12 cellular contexts compared by ENCODE assay signal in the genomic region with DNA sequence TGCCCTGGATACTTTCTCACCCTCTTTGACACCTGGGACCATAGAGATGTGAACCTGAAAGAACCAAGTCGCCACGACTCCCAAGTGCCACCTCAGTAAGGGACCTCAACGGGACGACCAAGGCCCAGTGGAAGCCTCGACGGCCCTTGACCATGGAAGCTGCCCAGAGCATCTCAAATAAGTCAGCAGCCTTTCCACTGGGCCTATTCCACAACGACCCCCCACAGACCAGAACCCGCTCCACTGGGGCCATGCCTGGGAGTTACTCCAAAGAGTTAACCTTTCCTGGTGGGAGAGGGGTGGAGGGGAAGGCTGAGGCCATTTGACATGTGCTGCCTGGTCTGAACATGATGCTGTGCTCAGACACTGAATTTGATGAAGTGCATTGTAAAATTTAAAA.
DNase-seq lines count a peak whose midpoint lies in the region; ATAC-seq and TF ChIP-seq lines count a peak whose summit lies in the region.
"Had no signal": no experiment of that assay in that cellular context is flagged by ENCODE, and none has a peak within 500 bp of the region (broad histone marks: within the 10 kb centered on the region; RNA-seq: fewer than 3 reads in every experiment).

No MANE protein-coding gene starts in this region.

- no peaks in the 10 kb centered on the region for H3K9me2 ChIP-seq in hepatocyte (replicated peaks; ENCODE audit: insufficient read depth)
- H3K9me2 ChIP-seq in PC-9 (ENCODE audit: insufficient read depth): no peaks in the 10 kb centered on the region

- TF ChIP-seq CTCF in breast epithelium (IDR thresholded peaks at IDR 0.05) (no peak), MCF 10A (IDR thresholded peaks at IDR 0.05; ENCODE audit: unreplicated experiment) (no peak), hepatocyte (IDR thresholded peaks at IDR 0.05; ENCODE audit: poor library complexity) (no peak), type B pancreatic cell (conservative IDR thresholded peaks at IDR 0.05) (no peak), gastroesophageal sphincter (IDR thresholded peaks at IDR 0.05) (no peak), PC-9 (conservative IDR thresholded peaks at IDR 0.05) (no peak)

- H3K36me3 Mint-ChIP-seq in MCF 10A (ENCODE audit: insufficient read depth, unreplicated experiment) (peaks cover 8% of the 10 kb centered on the region), T-helper 17 cell (ENCODE audit: low read depth) (peaks cover 2% of the 10 kb centered on the region), type B pancreatic cell (no peaks in the 10 kb centered on the region)

- H3K4me3 Mint-ChIP-seq in MCF 10A (ENCODE audit: unreplicated experiment): no peak overlapping the region
- H3K4me3 Mint-ChIP-seq in T-helper 17 cell: peak overlapping the region; percentile 94
- H3K4me3 Mint-ChIP-seq in type B pancreatic cell: peak overlapping the region; percentile 10

- H3K4me1 Mint-ChIP-seq in MCF 10A (ENCODE audit: insufficient read depth, unreplicated experiment) (peaks cover 15% of the 10 kb centered on the region), T-helper 17 cell (peaks cover 18% of the 10 kb centered on the region), type B pancreatic cell (ENCODE audit: unreplicated experiment) (peaks cover 52% of the 10 kb centered on the region)

- H3K4me1 ChIP-seq in breast epithelium (no peaks in the 10 kb centered on the region), hepatocyte (ENCODE audit: insufficient read depth) (peaks cover 21% of the 10 kb centered on the region), gastroesophageal sphincter (peaks cover 0 to 30% (median 10%) of the 10 kb centered on the region in 3 donors), PC-9 (replicated peaks; ENCODE audit: insufficient read depth) (no peaks in the 10 kb centered on the region)

- H3K27me3 Mint-ChIP-seq in MCF 10A (ENCODE audit: insufficient read depth, unreplicated experiment) (no peaks in the 10 kb centered on the region), T-helper 17 cell (no peaks in the 10 kb centered on the region), type B pancreatic cell (no peaks in the 10 kb centered on the region)

- H3K36me3 ChIP-seq in breast epithelium (no peaks in the 10 kb centered on the region), hepatocyte (replicated peaks; ENCODE audit: insufficient read depth, low read depth) (no peaks in the 10 kb centered on the region), gastroesophageal sphincter (no peaks in the 10 kb centered on the region), PC-9 (ENCODE audit: low read depth) (no peaks in the 10 kb centered on the region)

- H4K20me1 ChIP-seq in hepatocyte (ENCODE audit: insufficient read depth, poor library complexity, severe bottlenecking) (no peaks in the 10 kb centered on the region), PC-9 (ENCODE audit: insufficient read depth) (no peaks in the 10 kb centered on the region)

- ATAC-seq in T-helper 17 cell (no peak), gastroesophageal sphincter (no peak)

- intact Hi-C loops in breast epithelium (cut with DNase I; ENCODE audit: low total_unique reads) (no loop called here), MCF 10A (cut with micrococcal nuclease) (no loop called here), PC-9 (cut with micrococcal nuclease; ENCODE audit: unreplicated experiment) (no loop called here)

- H3K27ac ChIP-seq in breast epithelium (peak overlapping the region; percentile 29 to 78), hepatocyte (peak overlapping the region; percentile 67), gastroesophageal sphincter (peak overlapping the region in 2 of 4 donors; percentile 79 to 81), PC-9 (no peak overlapping the region)
- H3K27ac ChIP-seq: epithelial cell of prostate had no signal

- no peak overlapping the region for H2AFZ ChIP-seq in hepatocyte
- no peak overlapping the region for H2AFZ ChIP-seq in PC-9

- H3F3A ChIP-seq in PC-9 (ENCODE audit: insufficient read depth, low read depth): no peaks in the 10 kb centered on the region

- no peaks in the 10 kb centered on the region for H3K79me2 ChIP-seq in hepatocyte
- H3K79me2 ChIP-seq in PC-9 (ENCODE audit: low read depth): no peaks in the 10 kb centered on the region

- 86% methylated on average over 8 of the region's 8 CpGs for WGBS in hepatocyte (ENCODE audit: low lambda C conversion rate, missing lambda C conversion rate)
- WGBS in gastroesophageal sphincter (ENCODE audit: low coverage in 1 of 2), 2 donors: 86% methylated on average over 5 of the region's 8 CpGs; no CpG with 5 or more reads in 1 of the 2 donors

- H3K4me3 ChIP-seq in breast epithelium (no peak overlapping the region), hepatocyte (no peak overlapping the region), gastroesophageal sphincter (peak overlapping the region in 1 of 2 donors; percentile 19), PC-9 (no peak overlapping the region)

- DNase-seq in breast epithelium (ENCODE audit: low spot score in 2 of 2): no peak
- DNase-seq in MCF 10A (ENCODE audit: unreplicated experiment): no peak
- DNase-seq in T-helper 17 cell: no peak
- DNase-seq in hepatocyte (ENCODE audit: low spot score): no peak
- DNase-seq in type B pancreatic cell (ENCODE audit: extremely low spot score, unreplicated experiment): no peak
- no peak for DNase-seq in NCI-H2029 (lab: John Stamatoyannopoulos, UW)
- DNase-seq in PC-9: no peak
- DNase-seq: NCI-H1048, small intestine, SW 1271 had no signal

- no peak for TF ChIP-seq EP300 in gastroesophageal sphincter (IDR thresholded peaks at IDR 0.05)

- BruUV-seq in MCF 10A (replicated peaks; lab: Mats Ljungman, UMichigan): no TSS peak
- BruUV-seq in PC-9 (replicated peaks; lab: Mats Ljungman, UMichigan): no TSS peak

- H3K4me2 ChIP-seq in hepatocyte (peak overlapping the region; percentile 69), PC-9 (no peak overlapping the region)

- H3K9me3 ChIP-seq in breast epithelium (no peaks in the 10 kb centered on the region), T-helper 17 cell (ENCODE audit: control insufficient read depth, low read length, poor library complexity, severe bottlenecking) (no peaks in the 10 kb centered on the region), hepatocyte (ENCODE audit: low read depth) (no peaks in the 10 kb centered on the region), gastroesophageal sphincter (no peaks in the 10 kb centered on the region), PC-9 (ENCODE audit: insufficient read depth, low read depth) (no peaks in the 10 kb centered on the region)

- no peaks in the 10 kb centered on the region for H3K9me3 Mint-ChIP-seq in MCF 10A (ENCODE audit: unreplicated experiment)
- H3K9me3 Mint-ChIP-seq in type B pancreatic cell: no peaks in the 10 kb centered on the region

- CTCF ChIA-PET in MCF 10A (lab: Yijun Ruan, JAX): interaction anchor here (0.5 to 0.7 kb wide), 2 partner anchors 68 to 1954 kb away, joined by 3 to 4 read pairs; no protein-coding TSS in a partner anchor
- CTCF ChIA-PET in PC-9 (lab: Charles Lee): no interaction called here

- H3K27ac Mint-ChIP-seq in MCF 10A (ENCODE audit: low read depth, unreplicated experiment) (no peak overlapping the region), T-helper 17 cell (peak overlapping the region; percentile 98), type B pancreatic cell (no peak overlapping the region)

- TF ChIP-seq POLR2A in breast epithelium (IDR thresholded peaks at IDR 0.05): no peak
- no peak for TF ChIP-seq POLR2A in gastroesophageal sphincter (IDR thresholded peaks at IDR 0.05)

- H3K27me3 ChIP-seq in breast epithelium (no peaks in the 10 kb centered on the region), hepatocyte (no peaks in the 10 kb centered on the region), gastroesophageal sphincter (no peaks in the 10 kb centered on the region), PC-9 (ENCODE audit: insufficient read depth, low read depth) (no peaks in the 10 kb centered on the region)

- POLR2A ChIA-PET in MCF 10A (lab: Yijun Ruan, JAX) (no interaction called here), PC-9 (lab: Charles Lee; ENCODE audit: unreplicated experiment) (no interaction called here)
